20 cellular contexts compared by ENCODE assay signal in genomic region chr3:197197334-197197733, GRCh38.
"Had no signal": no experiment of that assay in that cellular context is flagged by ENCODE, and none has a peak within 500 bp of the region (broad histone marks: within the 10 kb centered on the region; RNA-seq: fewer than 3 reads in every experiment).

No MANE protein-coding gene starts in this region.

- H3K4me3 ChIP-seq: dorsolateral prefrontal cortex, lung, mucosa of descending colon, psoas muscle, skin epidermis, spleen, testis, tibial artery had no signal

- H3K27me3 Mint-ChIP-seq: naive B cell; stimulated activated memory B cell treated with anti-CD40 and anti-IgM and Interleukin-4, amounts not matched to agents 10 μg/mL and 1 μg/mL and 100 μg/mL, for 72 hours; type B pancreatic cell had no signal

- H3K27ac ChIP-seq: dorsolateral prefrontal cortex, psoas muscle, skin epidermis, spleen, testis, tibial artery had no signal

- H3K27ac Mint-ChIP-seq: mesothelial cell of epicardium; nephron; stimulated activated memory B cell treated with anti-CD40 and anti-IgM and Interleukin-4, amounts not matched to agents 10 μg/mL and 1 μg/mL and 100 μg/mL, for 72 hours; type B pancreatic cell had no signal

- H3K4me1 Mint-ChIP-seq: nephron had no signal

- ATAC-seq: mucosa of descending colon; psoas muscle; right cardiac atrium; stimulated activated memory B cell treated with anti-CD40 and anti-IgM and Interleukin-4, amounts not matched to agents 10 μg/mL and 1 μg/mL and 100 μg/mL, for 72 hours; stimulated activated naive CD8-positive, alpha-beta T cell treated with anti-CD3 and anti-CD28 coated beads, Interleukin-15, Interleukin-2, amounts not matched to agents 100 U/mL and 50 U/mL, for 24 hours had no signal

- DNase-seq: dorsolateral prefrontal cortex; effector CD4-positive, alpha-beta T cell; head of caudate nucleus; mesenchymal stem cell; mucosa of descending colon; naive B cell; nucleus accumbens; psoas muscle; spleen; stimulated activated CD4-positive, alpha-beta T cell treated with anti-CD3 and anti-CD28 coated beads, Interleukin-4, amount 100 ng/mL, for 4 hours; stimulated activated naive CD8-positive, alpha-beta T cell treated with anti-CD3 and anti-CD28 coated beads, Interleukin-15, Interleukin-2, amounts not matched to agents 100 U/mL and 50 U/mL, for 24 hours; testis; tibial artery had no signal

- H3K4me1 ChIP-seq: testis, tibial artery had no signal

- H3K9me3 Mint-ChIP-seq: naive B cell; nephron; stimulated activated memory B cell treated with anti-CD40 and anti-IgM and Interleukin-4, amounts not matched to agents 10 μg/mL and 1 μg/mL and 100 μg/mL, for 72 hours; type B pancreatic cell had no signal

- H3K9me3 ChIP-seq: mucosa of descending colon, psoas muscle, spleen, testis, tibial artery had no signal

- H3K27me3 ChIP-seq: dorsolateral prefrontal cortex, spleen, testis, tibial artery had no signal

- H3K36me3 ChIP-seq: tibial artery had no signal

- H3K4me3 Mint-ChIP-seq: mesothelial cell of epicardium; naive B cell; nephron; stimulated activated memory B cell treated with anti-CD40 and anti-IgM and Interleukin-4, amounts not matched to agents 10 μg/mL and 1 μg/mL and 100 μg/mL, for 72 hours; type B pancreatic cell had no signal
